10 cellular contexts compared by ENCODE assay signal in the genomic region with DNA sequence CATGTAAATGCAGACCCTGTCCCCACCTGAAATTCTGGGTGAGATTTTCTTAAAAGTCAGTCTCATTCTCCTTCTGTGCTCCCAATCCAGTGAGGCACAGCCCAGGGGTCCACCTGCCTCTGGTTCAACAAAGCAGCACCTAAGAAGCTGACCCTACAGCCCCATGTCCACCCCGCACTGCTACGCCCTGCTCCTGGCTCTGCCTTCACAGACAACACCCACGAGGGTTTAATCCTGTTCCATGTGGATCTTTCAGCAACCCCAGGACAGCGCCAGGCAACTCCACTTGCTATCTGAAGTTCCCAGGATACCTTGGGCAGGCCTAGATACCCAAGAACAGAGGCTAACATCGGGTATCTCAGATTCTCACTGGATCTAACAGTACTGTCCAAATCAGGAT. TPM values are rescaled to one million over a fixed set of nuclear protein-coding genes. Genes with fewer than 3 reads are reported as not detected.
A peak's percentile ranks its signal among the peaks of the same experiment; 100 is the strongest.
DNase-seq lines count a peak whose midpoint lies in the region; ATAC-seq lines count a peak whose summit lies in the region.
"Had no signal": no experiment of that assay in that cellular context is flagged by ENCODE, and none has a peak within 500 bp of the region (broad histone marks: within the 10 kb centered on the region; RNA-seq: fewer than 3 reads in every experiment).

No MANE protein-coding gene starts in this region.

- peaks cover 51% of the 10 kb centered on the region for H3K36me3 Mint-ChIP-seq in activated CD4-positive, alpha-beta memory T cell treated with anti-CD3 and anti-CD28 coated beads, Interleukin-2, amount 10 ng/mL, durations not matched to agents 7 days and 5 days (ENCODE audit: low read depth)
- H3K36me3 Mint-ChIP-seq in activated CD4-positive, alpha-beta memory T cell treated with anti-CD3 and anti-CD28 coated beads for 36 hours: peaks cover 18% of the 10 kb centered on the region
- H3K36me3 Mint-ChIP-seq in activated CD8-positive, alpha-beta T cell treated with anti-CD3 and anti-CD28 coated beads, Interleukin-2, amount 10 ng/mL, durations not matched to agents 7 days and 5 days (ENCODE audit: low read depth): peaks cover 43% of the 10 kb centered on the region

- H3K4me3 Mint-ChIP-seq in activated CD4-positive, alpha-beta memory T cell treated with anti-CD3 and anti-CD28 coated beads, Interleukin-2, amount 10 ng/mL, durations not matched to agents 7 days and 5 days: peak overlapping the region; percentile 89
- H3K4me3 Mint-ChIP-seq in activated CD4-positive, alpha-beta memory T cell treated with anti-CD3 and anti-CD28 coated beads for 36 hours: no peak overlapping the region
- peak overlapping the region; percentile 87 for H3K4me3 Mint-ChIP-seq in activated CD8-positive, alpha-beta T cell treated with anti-CD3 and anti-CD28 coated beads, Interleukin-2, amount 10 ng/mL, durations not matched to agents 7 days and 5 days

- CTCF ChIA-PET in activated CD4-positive, alpha-beta memory T cell treated with anti-CD3 and anti-CD28 coated beads, Interleukin-2, amount 10 ng/mL, durations not matched to agents 7 days and 5 days (lab: Charles Lee): no interaction called here
- CTCF ChIA-PET in activated CD4-positive, alpha-beta memory T cell treated with anti-CD3 and anti-CD28 coated beads for 36 hours (lab: Charles Lee): no interaction called here
- CTCF ChIA-PET in activated CD8-positive, alpha-beta T cell treated with anti-CD3 and anti-CD28 coated beads, Interleukin-2, amount 10 ng/mL, durations not matched to agents 7 days and 5 days (lab: Charles Lee): no interaction called here

- H3K9me3 Mint-ChIP-seq in activated CD4-positive, alpha-beta memory T cell treated with anti-CD3 and anti-CD28 coated beads, Interleukin-2, amount 10 ng/mL, durations not matched to agents 7 days and 5 days: peaks cover 5% of the 10 kb centered on the region
- peaks cover 6% of the 10 kb centered on the region for H3K9me3 Mint-ChIP-seq in activated CD4-positive, alpha-beta memory T cell treated with anti-CD3 and anti-CD28 coated beads for 36 hours
- peaks cover 4% of the 10 kb centered on the region for H3K9me3 Mint-ChIP-seq in activated CD8-positive, alpha-beta T cell treated with anti-CD3 and anti-CD28 coated beads, Interleukin-2, amount 10 ng/mL, durations not matched to agents 7 days and 5 days (ENCODE audit: insufficient read depth)

- H3K27ac ChIP-seq in skin epidermis: peak overlapping the region in 8 of 21 experiments; percentile 14 to 99 (median 96)
- H3K27ac ChIP-seq in substantia nigra (ENCODE audit: low read depth, low read length, poor library complexity, severe bottlenecking): no peak overlapping the region

- no peak for ATAC-seq in activated CD8-positive, alpha-beta T cell treated with anti-CD3 and anti-CD28 coated beads, Interleukin-2, amount 10 ng/mL, durations not matched to agents 7 days and 5 days

- peaks cover 47% of the 10 kb centered on the region for H3K4me1 Mint-ChIP-seq in activated CD4-positive, alpha-beta memory T cell treated with anti-CD3 and anti-CD28 coated beads, Interleukin-2, amount 10 ng/mL, durations not matched to agents 7 days and 5 days
- peaks cover 47% of the 10 kb centered on the region for H3K4me1 Mint-ChIP-seq in activated CD4-positive, alpha-beta memory T cell treated with anti-CD3 and anti-CD28 coated beads for 36 hours (ENCODE audit: low read depth)
- H3K4me1 Mint-ChIP-seq in activated CD8-positive, alpha-beta T cell treated with anti-CD3 and anti-CD28 coated beads, Interleukin-2, amount 10 ng/mL, durations not matched to agents 7 days and 5 days (ENCODE audit: low read depth): peaks cover 33% of the 10 kb centered on the region

- peaks cover 10% of the 10 kb centered on the region for H3K36me3 ChIP-seq in iPS-15b (ENCODE audit: control insufficient read depth, insufficient read depth, low read length)

- no peaks in the 10 kb centered on the region for H3K9me3 ChIP-seq in iPS-15b (ENCODE audit: control insufficient read depth, insufficient read depth, low read length)
- H3K9me3 ChIP-seq: left lung had no signal

- H3K4me1 ChIP-seq in iPS-15b (ENCODE audit: control insufficient read depth, insufficient read depth, low read length): peaks cover 4% of the 10 kb centered on the region

- POLR2A ChIA-PET in activated CD4-positive, alpha-beta memory T cell treated with anti-CD3 and anti-CD28 coated beads, Interleukin-2, amount 10 ng/mL, durations not matched to agents 7 days and 5 days (lab: Charles Lee): no interaction called here
- POLR2A ChIA-PET in activated CD4-positive, alpha-beta memory T cell treated with anti-CD3 and anti-CD28 coated beads for 36 hours (lab: Charles Lee): no interaction called here
- POLR2A ChIA-PET in activated CD8-positive, alpha-beta T cell treated with anti-CD3 and anti-CD28 coated beads, Interleukin-2, amount 10 ng/mL, durations not matched to agents 7 days and 5 days (lab: Charles Lee): interaction anchor here (1.1 to 1.2 kb wide), 2 partner anchors 32 to 44 kb away, joined by 3 to 6 read pairs; no protein-coding TSS in a partner anchor

- DNase-seq in activated CD4-positive, alpha-beta memory T cell treated with anti-CD3 and anti-CD28 coated beads, Interleukin-2, amount 10 ng/mL, durations not matched to agents 7 days and 5 days: no peak
- DNase-seq in activated CD4-positive, alpha-beta memory T cell treated with anti-CD3 and anti-CD28 coated beads for 36 hours: no peak
- DNase-seq in activated CD8-positive, alpha-beta T cell treated with anti-CD3 and anti-CD28 coated beads, Interleukin-2, amount 10 ng/mL, durations not matched to agents 7 days and 5 days: no peak
- DNase-seq in substantia nigra (lab: John Stamatoyannopoulos, UW) (no peak), NCI-H1105 (lab: John Stamatoyannopoulos, UW) (no peak)
- no peak for DNase-seq in stimulated activated CD4-positive, alpha-beta T cell treated with anti-CD3 and anti-CD28 coated beads, Interleukin-1b, Interleukin-23, amount 100 ng/mL, for 48 hours
- DNase-seq: effector CD8-positive, alpha-beta T cell; left lung had no signal

- H3K4me3 ChIP-seq in iPS-15b (ENCODE audit: low read depth, low read length): no peak overlapping the region
- peak overlapping the region in 4 of 7 experiments; percentile 92 to 99 (median 96) for H3K4me3 ChIP-seq in skin epidermis

- no peak overlapping the region for H3K27ac Mint-ChIP-seq in activated CD4-positive, alpha-beta memory T cell treated with anti-CD3 and anti-CD28 coated beads, Interleukin-2, amount 10 ng/mL, durations not matched to agents 7 days and 5 days
- no peak overlapping the region for H3K27ac Mint-ChIP-seq in activated CD4-positive, alpha-beta memory T cell treated with anti-CD3 and anti-CD28 coated beads for 36 hours
- no peak overlapping the region for H3K27ac Mint-ChIP-seq in activated CD8-positive, alpha-beta T cell treated with anti-CD3 and anti-CD28 coated beads, Interleukin-2, amount 10 ng/mL, durations not matched to agents 7 days and 5 days

- H3K27me3 ChIP-seq in iPS-15b (ENCODE audit: control insufficient read depth, insufficient read depth, low read length): no peaks in the 10 kb centered on the region
- H3K27me3 ChIP-seq: left lung had no signal

- intact Hi-C loops in activated CD4-positive, alpha-beta memory T cell treated with anti-CD3 and anti-CD28 coated beads for 36 hours (cut with micrococcal nuclease): loop anchor here (10.0 kb wide), 1 partner anchor 196 kb away; no protein-coding TSS in a partner anchor

- peak overlapping the region; percentile 28 for H3K9ac ChIP-seq in iPS-15b (ENCODE audit: low read depth, low read length)

- H3K27me3 Mint-ChIP-seq in activated CD4-positive, alpha-beta memory T cell treated with anti-CD3 and anti-CD28 coated beads, Interleukin-2, amount 10 ng/mL, durations not matched to agents 7 days and 5 days: no peaks in the 10 kb centered on the region
- no peaks in the 10 kb centered on the region for H3K27me3 Mint-ChIP-seq in activated CD4-positive, alpha-beta memory T cell treated with anti-CD3 and anti-CD28 coated beads for 36 hours
- no peaks in the 10 kb centered on the region for H3K27me3 Mint-ChIP-seq in activated CD8-positive, alpha-beta T cell treated with anti-CD3 and anti-CD28 coated beads, Interleukin-2, amount 10 ng/mL, durations not matched to agents 7 days and 5 days (ENCODE audit: low read depth)

RNA-seq across cellular contexts. Expression of gene HDLBP, which starts 44.9 kb away (rescaled TPM):
- total RNA-seq in activated CD4-positive, alpha-beta memory T cell treated with anti-CD3 and anti-CD28 coated beads, Interleukin-2, amount 10 ng/mL, durations not matched to agents 7 days and 5 days: 100 to 1,000 TPM; 190 to 193 TPM
- 100 to 1,000 TPM; 243 to 251 TPM for total RNA-seq in activated CD4-positive, alpha-beta memory T cell treated with anti-CD3 and anti-CD28 coated beads for 36 hours
- 100 to 1,000 TPM; 186 to 187 TPM for total RNA-seq in activated CD8-positive, alpha-beta T cell treated with anti-CD3 and anti-CD28 coated beads, Interleukin-2, amount 10 ng/mL, durations not matched to agents 7 days and 5 days

RNA-seq across cellular contexts. Expression of gene SEPTIN2, which starts 45.2 kb away (rescaled TPM):
- total RNA-seq in activated CD4-positive, alpha-beta memory T cell treated with anti-CD3 and anti-CD28 coated beads, Interleukin-2, amount 10 ng/mL, durations not matched to agents 7 days and 5 days: 100 to 1,000 TPM; 282 to 290 TPM
- total RNA-seq in activated CD4-positive, alpha-beta memory T cell treated with anti-CD3 and anti-CD28 coated beads for 36 hours: 100 to 1,000 TPM; 255 to 261 TPM
- total RNA-seq in activated CD8-positive, alpha-beta T cell treated with anti-CD3 and anti-CD28 coated beads, Interleukin-2, amount 10 ng/mL, durations not matched to agents 7 days and 5 days: 100 to 1,000 TPM; 247 TPM
